ENCODE assay signal across 9 cellular contexts in genomic region chr17:47720754-47721533, GRCh38. TPM values are rescaled to one million over a fixed set of nuclear protein-coding genes. Genes with fewer than 3 reads are reported as not detected.
A peak's percentile ranks its signal among the peaks of the same experiment; 100 is the strongest.
DNase-seq lines count a peak whose midpoint lies in the region; ATAC-seq, FAIRE-seq and TF ChIP-seq lines count a peak whose summit lies in the region.
"Had no signal": no experiment of that assay in that cellular context is flagged by ENCODE, and none has a peak within 500 bp of the region (broad histone marks: within the 10 kb centered on the region; RNA-seq: fewer than 3 reads in every experiment).

No MANE protein-coding gene starts in this region.

- H3K9me3 Mint-ChIP-seq in activated B cell treated with CpG ODN at 0.5 μM for 24 hours, result no peaks in the 10 kb centered on the region

- intact Hi-C loops in activated B cell treated with CpG ODN at 0.5 μM for 24 hours (cut with micrococcal nuclease), result loop anchor here (1.0 kb wide), 1 partner anchor 12 kb away; the partner anchor contains the start of gene TBX21

- H3K27me3 ChIP-seq in bronchial epithelial cell (ENCODE audit: control insufficient read depth, insufficient read depth, low read length), result peaks cover 38% of the 10 kb centered on the region

- no peaks in the 10 kb centered on the region for H3K36me3 ChIP-seq in bronchial epithelial cell (ENCODE audit: control insufficient read depth, insufficient read depth, low read length)

- no peak for FAIRE-seq in bronchial epithelial cell (lab: Jason Lieb, UNC)
- FAIRE-seq: endometrium had no signal

- ATAC-seq in HG02642 (IDR thresholded peaks at IDR 0.05; ENCODE audit: poor library complexity, unreplicated experiment), result peak; percentile 44
- ATAC-seq in activated B cell treated with CpG ODN at 0.5 μM for 24 hours (ENCODE audit: low read depth), result peak; percentile 80
- no peak for ATAC-seq in HG03025 (IDR thresholded peaks at IDR 0.05; ENCODE audit: low FRiP score, unreplicated experiment)
- ATAC-seq in HG02840 (IDR thresholded peaks at IDR 0.05; ENCODE audit: low FRiP score, unreplicated experiment), result no peak

- POLR2A ChIA-PET in activated B cell treated with CpG ODN at 0.5 μM for 24 hours (lab: Charles Lee), result interaction anchor here (0.6 to 1.2 kb wide), 4 partner anchors 12 to 60 kb away, joined by 3 to 6 read pairs (median 4); partner anchors contain the start of gene TBX21

- peak overlapping the region; percentile 41 for H3K27ac Mint-ChIP-seq in activated B cell treated with CpG ODN at 0.5 μM for 24 hours

- H3K4me3 ChIP-seq in bronchial epithelial cell (ENCODE audit: low read depth, low read length), result no peak overlapping the region

- no peak overlapping the region for H3K4me3 Mint-ChIP-seq in activated B cell treated with CpG ODN at 0.5 μM for 24 hours

- H3K4me1 Mint-ChIP-seq in activated B cell treated with CpG ODN at 0.5 μM for 24 hours, result peaks cover 58% of the 10 kb centered on the region

- TF ChIP-seq CTCF in C4-2B (conservative IDR thresholded peaks at IDR 0.05) (no peak; the same call in 1 of the 2 replicates), activated B cell treated with CpG ODN at 0.5 μM for 24 hours (IDR thresholded peaks at IDR 0.05) (no peak), bronchial epithelial cell (IDR thresholded peaks at IDR 0.05; ENCODE audit: insufficient read depth, low read length, severe bottlenecking) (no peak)

- CTCF ChIA-PET in activated B cell treated with CpG ODN at 0.5 μM for 24 hours (lab: Charles Lee), result no interaction called here

- peak overlapping the region; percentile 23 for H3K27ac ChIP-seq in C4-2B

- peaks cover 15% of the 10 kb centered on the region for H3K27me3 Mint-ChIP-seq in activated B cell treated with CpG ODN at 0.5 μM for 24 hours

- no peaks in the 10 kb centered on the region for H3K36me3 Mint-ChIP-seq in activated B cell treated with CpG ODN at 0.5 μM for 24 hours (ENCODE audit: low read depth)

- DNase-seq in activated B cell treated with CpG ODN at 0.5 μM for 24 hours, result peak; percentile 62
- DNase-seq in bronchial epithelial cell (ENCODE audit: low read depth), result peak; percentile 11
- peak; percentile 99 for DNase-seq in stimulated activated CD4-positive, alpha-beta T cell treated with anti-CD3 and anti-CD28 coated beads, Interleukin-1b, Interleukin-23, amount 100 ng/mL, for 48 hours
- no peak for DNase-seq in ureter (ENCODE audit: low spot score)

RNA-seq across cellular contexts. Expression of gene TBX21, which starts 12.1 kb away (rescaled TPM):
- total RNA-seq in activated B cell treated with CpG ODN at 0.5 μM for 24 hours (3.6 and 3.8 TPM in 2 replicates), bronchial epithelial cell (not detected in 2 replicates), ureter (1.2 TPM)

RNA-seq across cellular contexts. Expression of gene TBKBP1, which starts 27.0 kb away (rescaled TPM):
- 3.6 and 4.1 TPM in 2 replicates for total RNA-seq in activated B cell treated with CpG ODN at 0.5 μM for 24 hours
- 6.3 and 9.1 TPM in 2 replicates for total RNA-seq in bronchial epithelial cell
- 9.2 TPM for total RNA-seq in ureter

Comparison
In these comparisons a context has a peak if more than half of its experiments do, and no peak if none do; other contexts are left out.
1. ATAC-seq: peak in HG02642 (single experiment) and activated B cell treated with CpG ODN at 0.5 μM for 24 hours (single experiment); none in HG03025 (single experiment) and HG02840 (single experiment).